15 cellular contexts compared by ENCODE assay signal in the genomic region with DNA sequence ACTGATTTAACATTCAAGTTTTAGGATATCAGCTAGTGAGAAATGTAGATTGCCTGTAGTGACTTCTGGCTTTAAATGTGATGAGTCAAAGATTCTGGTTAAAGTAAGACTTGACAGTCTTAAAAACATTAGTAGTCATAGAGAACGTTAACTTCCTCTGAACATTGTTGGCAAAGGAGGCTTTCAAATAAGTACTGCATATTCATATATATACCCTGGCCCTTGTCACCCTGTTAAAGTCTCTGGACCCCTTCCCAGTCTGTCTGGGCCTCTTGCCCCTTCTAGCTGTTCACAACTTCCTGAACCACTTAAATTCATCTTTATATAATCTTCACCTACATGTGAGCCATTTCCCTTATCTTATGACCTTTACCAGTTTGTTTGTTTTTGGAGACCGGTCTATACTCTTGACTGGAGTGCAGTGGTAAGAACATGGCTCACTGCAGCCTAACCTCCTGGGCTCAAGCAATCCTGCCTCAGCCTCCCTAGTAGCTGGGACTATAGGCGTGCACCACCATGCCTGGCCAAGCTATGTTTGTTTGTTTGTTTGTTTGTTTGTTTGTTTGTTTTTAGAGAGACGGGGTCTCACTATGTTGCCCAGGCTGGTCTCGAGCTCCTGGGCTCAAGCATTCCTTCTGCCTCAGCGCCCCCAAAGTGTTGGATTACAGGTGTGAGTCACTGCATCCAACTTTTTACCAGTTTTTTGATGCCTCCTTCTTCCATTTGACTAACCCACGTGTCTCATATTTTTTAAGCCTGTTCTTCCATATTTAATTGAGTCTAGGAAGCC.
A peak's percentile ranks its signal among the peaks of the same experiment; 100 is the strongest.
DNase-seq lines count a peak whose midpoint lies in the region; ATAC-seq and TF ChIP-seq lines count a peak whose summit lies in the region.
"Had no signal": no experiment of that assay in that cellular context is flagged by ENCODE, and none has a peak within 500 bp of the region (broad histone marks: within the 10 kb centered on the region; RNA-seq: fewer than 3 reads in every experiment).

No MANE protein-coding gene starts in this region.

- no peak for DNase-seq in Right ventricle myocardium inferior (ENCODE audit: missing footprints)
- DNase-seq in cardiac septum (ENCODE audit: low spot score): no peak
- peak; percentile 53 for DNase-seq in astrocyte of the cerebellum (ENCODE audit: low read depth)
- DNase-seq in left colon: no peak
- DNase-seq in tibial artery: no peak
- no peak for DNase-seq in CD8-positive, alpha-beta T cell
- DNase-seq: activated effector memory CD4-positive, alpha-beta T cell treated with anti-CD3 and anti-CD28 coated beads, Interleukin-2, amount 50 U/mL, for 16 hours; NCI-H510A treated with DMSO at 0.1 percent for 48 hours; stimulated activated CD4-positive, alpha-beta T cell treated with anti-CD3 and anti-CD28 coated beads, Interleukin-12 subunit alpha, Interleukin-12 subunit beta, amount 100 ng/mL, for 4 hours had no signal

- no peaks in the 10 kb centered on the region for H3K9me3 Mint-ChIP-seq in CD8-positive, alpha-beta T cell
- H3K9me3 Mint-ChIP-seq: stimulated activated naive CD8-positive, alpha-beta T cell treated with anti-CD3 and anti-CD28 coated beads, Interleukin-15, Interleukin-2, amounts not matched to agents 100 ng/mL and 50 ng/mL, for 24 hours had no signal

- H3K36me3 Mint-ChIP-seq in CD8-positive, alpha-beta T cell: peaks cover 80% of the 10 kb centered on the region

- intact Hi-C loops in Right ventricle myocardium inferior (cut with DNase I) (loop anchor here (1.0 to 5.0 kb wide), 2 partner anchors 77 to 103 kb away; a partner anchor contains a TSS), cardiac septum (cut with DNase I) (no loop called here), left colon (cut with DNase I, micrococcal nuclease) (no loop called here), tibial artery (cut with DNase I; ENCODE audit: low total_unique reads) (no loop called here)
- intact Hi-C loops in CD8-positive, alpha-beta T cell (cut with DNase I, micrococcal nuclease): no loop called here

- no peaks in the 10 kb centered on the region for H3K27me3 ChIP-seq in tibial artery
- no peaks in the 10 kb centered on the region for H3K27me3 ChIP-seq in CD8-positive, alpha-beta T cell (ENCODE audit: insufficient read depth, low read length)
- H3K27me3 ChIP-seq: BLaER1 treated with 17β-estradiol and CSF1 and Interleukin-3, amounts not matched to agents 10 nM and 100 nM had no signal

- CTCF ChIA-PET in CD8-positive, alpha-beta T cell (lab: Charles Lee): interaction anchor here (0.9 to 5.0 kb wide), 2 partner anchors 16 to 145 kb away, joined by 4 to 25 read pairs; no protein-coding TSS in a partner anchor

- no peak overlapping the region for H3K27ac Mint-ChIP-seq in CD8-positive, alpha-beta T cell
- H3K27ac Mint-ChIP-seq: stimulated activated naive CD8-positive, alpha-beta T cell treated with anti-CD3 and anti-CD28 coated beads, Interleukin-15, Interleukin-2, amounts not matched to agents 100 ng/mL and 50 ng/mL, for 24 hours had no signal

- peaks cover 0 to 52% (median 31%) of the 10 kb centered on the region in 4 donors for H3K4me1 ChIP-seq in tibial artery
- H3K4me1 ChIP-seq in CD8-positive, alpha-beta T cell (ENCODE audit: insufficient read depth, low read length): no peaks in the 10 kb centered on the region

- no peaks in the 10 kb centered on the region for H3K9me3 ChIP-seq in tibial artery
- no peaks in the 10 kb centered on the region for H3K9me3 ChIP-seq in CD8-positive, alpha-beta T cell (ENCODE audit: low read length)
- H3K9me3 ChIP-seq: BLaER1 treated with 17β-estradiol and CSF1 and Interleukin-3, amounts not matched to agents 10 nM and 100 nM had no signal

- in situ Hi-C loops in astrocyte of the cerebellum (cut with HindIII; ENCODE audit: low sequenced_read_pairs): no loop called here

- no peaks in the 10 kb centered on the region for H3K27me3 Mint-ChIP-seq in CD8-positive, alpha-beta T cell (ENCODE audit: low read depth)
- H3K27me3 Mint-ChIP-seq: stimulated activated naive CD8-positive, alpha-beta T cell treated with anti-CD3 and anti-CD28 coated beads, Interleukin-15, Interleukin-2, amounts not matched to agents 100 ng/mL and 50 ng/mL, for 24 hours had no signal

- ATAC-seq in Right ventricle myocardium inferior (peak; percentile 55), left colon (peak; percentile 52), GM19397 (IDR thresholded peaks at IDR 0.05; ENCODE audit: unreplicated experiment) (no peak), GM21390 (IDR thresholded peaks at IDR 0.05; ENCODE audit: unreplicated experiment) (no peak)
- no peak for ATAC-seq in CD8-positive, alpha-beta T cell

- no peak overlapping the region for H3K4me3 ChIP-seq in astrocyte of the cerebellum (ENCODE audit: low read depth, low read length)
- no peak overlapping the region for H3K4me3 ChIP-seq in tibial artery
- no peak overlapping the region for H3K4me3 ChIP-seq in CD8-positive, alpha-beta T cell (ENCODE audit: low read depth, low read length)
- H3K4me3 ChIP-seq: BLaER1 treated with 17β-estradiol and CSF1 and Interleukin-3, amounts not matched to agents 10 nM and 100 nM had no signal

- POLR2A ChIA-PET in CD8-positive, alpha-beta T cell (lab: Charles Lee): no interaction called here

- H3K36me3 ChIP-seq in tibial artery: peaks cover 26 to 68% (median 44%) of the 10 kb centered on the region in 3 donors
- peaks cover 10% of the 10 kb centered on the region for H3K36me3 ChIP-seq in CD8-positive, alpha-beta T cell (ENCODE audit: insufficient read depth, low read length)

- H3K4me3 Mint-ChIP-seq in CD8-positive, alpha-beta T cell: no peak overlapping the region
- H3K4me3 Mint-ChIP-seq: stimulated activated naive CD8-positive, alpha-beta T cell treated with anti-CD3 and anti-CD28 coated beads, Interleukin-15, Interleukin-2, amounts not matched to agents 100 ng/mL and 50 ng/mL, for 24 hours had no signal

- peak overlapping the region; percentile 61 to 67 for H3K27ac ChIP-seq in tibial artery
- H3K27ac ChIP-seq in CD8-positive, alpha-beta T cell (ENCODE audit: low read depth, low read length): no peak overlapping the region
- H3K27ac ChIP-seq: BLaER1 treated with 17β-estradiol and CSF1 and Interleukin-3, amounts not matched to agents 10 nM and 100 nM; epithelial cell of prostate; KMS-11 had no signal

- H3K4me1 Mint-ChIP-seq in CD8-positive, alpha-beta T cell (ENCODE audit: low read depth): peaks cover 8% of the 10 kb centered on the region

- TF ChIP-seq CTCF in astrocyte of the cerebellum (IDR thresholded peaks at IDR 0.05; ENCODE audit: low read depth, low read length, missing control alignments) (no peak), tibial artery (IDR thresholded peaks at IDR 0.05) (no peak)
- no peak for TF ChIP-seq CTCF in CD8-positive, alpha-beta T cell (IDR thresholded peaks at IDR 0.05)

Comparison
In these comparisons a context has a peak if more than half of its experiments do, and no peak if none do; other contexts are left out.
1. ATAC-seq: peak in Right ventricle myocardium inferior (single experiment) and left colon (single experiment); none in GM19397 (single experiment), CD8-positive, alpha-beta T cell (single experiment) and GM21390 (single experiment).